Comparison of ENCODE assay signal across 15 cellular contexts in genomic region chr4:168516841-168517240, GRCh38.
"Had no signal": no experiment of that assay in that cellular context is flagged by ENCODE, and none has a peak within 500 bp of the region (broad histone marks: within the 10 kb centered on the region; RNA-seq: fewer than 3 reads in every experiment).

No MANE protein-coding gene starts in this region.

- H3K36me3 ChIP-seq: gastrocnemius medialis, upper lobe of left lung, WERI-Rb-1 had no signal

- H3K9me3 Mint-ChIP-seq: activated T-helper 17 cell treated with anti-CD3 and anti-CD28 coated beads, Interleukin-2, amount 50 U/mL, for 72 hours; dendritic cell treated with granulocyte-macrophage colony-stimulating factor and Interleukin-4, amounts not matched to agents 40 ng/mL and 50 ng/mL, for 4 days; natural killer cell treated with Interleukin-12 subunit alpha and Interleukin-12 subunit beta and Interleukin-15 and Interleukin-18, amount 100 ng/mL, for 72 hours; stimulated activated naive CD8-positive, alpha-beta T cell treated with anti-CD3 and anti-CD28 coated beads, Interleukin-15, amount 100 ng/mL, for 72 hours; T-helper 1 cell treated with Interleukin-12 subunit alpha and Interleukin-12 subunit beta and Interleukin-4 antibody, amounts not matched to agents 30 μg/mL and 1 μg/mL, for 36 hours had no signal

- H3K36me3 Mint-ChIP-seq: natural killer cell treated with Interleukin-12 subunit alpha and Interleukin-12 subunit beta and Interleukin-15 and Interleukin-18, amount 100 ng/mL, for 72 hours had no signal

- H3K27me3 ChIP-seq: gastrocnemius medialis, upper lobe of left lung had no signal

- H3K27me3 Mint-ChIP-seq: dendritic cell treated with granulocyte-macrophage colony-stimulating factor and Interleukin-4, amounts not matched to agents 40 ng/mL and 50 ng/mL, for 4 days had no signal

- H3K4me3 ChIP-seq: gastrocnemius medialis, upper lobe of left lung had no signal

- ATAC-seq: activated T-helper 17 cell treated with anti-CD3 and anti-CD28 coated beads, Interleukin-2, amount 50 U/mL, for 72 hours; gastrocnemius medialis; natural killer cell treated with Interleukin-12 subunit alpha and Interleukin-12 subunit beta and Interleukin-15 and Interleukin-18, amount 100 ng/mL, for 72 hours; sciatic nerve; stimulated activated naive CD8-positive, alpha-beta T cell treated with anti-CD3 and anti-CD28 coated beads, Interleukin-15, amount 100 ng/mL, for 72 hours had no signal

- H3K27ac ChIP-seq: upper lobe of left lung, WERI-Rb-1 had no signal

- DNase-seq: activated CD4-positive, alpha-beta T cell treated with anti-CD3 and anti-CD28 coated beads, Interleukin-2, amount 50 U/mL, for 48 hours; activated naive CD4-positive, alpha-beta T cell treated with Interleukin-2 at 50 U/mL for 16 hours; anterior cingulate cortex; gastrocnemius medialis; nucleus accumbens; stimulated activated CD4-positive, alpha-beta T cell treated with anti-CD3 and anti-CD28 coated beads, Interleukin-1b, Interleukin-23, amount 100 ng/mL, for 48 hours; stimulated activated naive CD8-positive, alpha-beta T cell treated with anti-CD3 and anti-CD28 coated beads, Interleukin-15, amount 100 ng/mL, for 72 hours; upper lobe of left lung; WERI-Rb-1 had no signal

- H3K27ac Mint-ChIP-seq: activated T-helper 17 cell treated with anti-CD3 and anti-CD28 coated beads, Interleukin-2, amount 50 U/mL, for 72 hours; dendritic cell treated with granulocyte-macrophage colony-stimulating factor and Interleukin-4, amounts not matched to agents 40 ng/mL and 50 ng/mL, for 4 days; natural killer cell treated with Interleukin-12 subunit alpha and Interleukin-12 subunit beta and Interleukin-15 and Interleukin-18, amount 100 ng/mL, for 72 hours; progenitor cell of endocrine pancreas; stimulated activated naive CD8-positive, alpha-beta T cell treated with anti-CD3 and anti-CD28 coated beads, Interleukin-15, amount 100 ng/mL, for 72 hours; T-helper 1 cell treated with Interleukin-12 subunit alpha and Interleukin-12 subunit beta and Interleukin-4 antibody, amounts not matched to agents 30 μg/mL and 1 μg/mL, for 36 hours had no signal

- H3K9me3 ChIP-seq: gastrocnemius medialis, upper lobe of left lung had no signal

- H3K4me1 ChIP-seq: upper lobe of left lung had no signal

- H3K4me3 Mint-ChIP-seq: activated T-helper 17 cell treated with anti-CD3 and anti-CD28 coated beads, Interleukin-2, amount 50 U/mL, for 72 hours; dendritic cell treated with granulocyte-macrophage colony-stimulating factor and Interleukin-4, amounts not matched to agents 40 ng/mL and 50 ng/mL, for 4 days; natural killer cell treated with Interleukin-12 subunit alpha and Interleukin-12 subunit beta and Interleukin-15 and Interleukin-18, amount 100 ng/mL, for 72 hours; stimulated activated naive CD8-positive, alpha-beta T cell treated with anti-CD3 and anti-CD28 coated beads, Interleukin-15, amount 100 ng/mL, for 72 hours; T-helper 1 cell treated with Interleukin-12 subunit alpha and Interleukin-12 subunit beta and Interleukin-4 antibody, amounts not matched to agents 30 μg/mL and 1 μg/mL, for 36 hours had no signal
